Comparison of ENCODE assay signal across 16 cellular contexts in the genomic region with DNA sequence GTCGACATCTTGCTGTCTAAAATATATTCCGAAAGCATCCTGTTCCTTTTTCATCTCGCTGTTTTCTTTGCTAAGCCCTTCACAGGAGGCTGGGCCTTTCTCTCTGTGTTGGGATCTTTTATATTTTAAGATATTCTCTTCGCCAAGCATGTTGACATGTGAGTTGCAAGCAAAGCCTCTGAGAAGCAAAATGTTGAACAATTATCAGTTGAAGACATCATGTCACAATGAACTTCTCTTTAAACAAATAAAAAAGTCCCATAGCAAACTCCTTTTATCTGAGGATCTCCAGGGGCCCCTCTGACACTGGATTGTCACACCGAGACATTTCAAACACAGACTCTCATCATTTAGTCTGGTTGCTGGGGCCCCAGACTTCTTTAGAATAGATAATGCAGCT.
"Had no signal": no experiment of that assay in that cellular context is flagged by ENCODE, and none has a peak within 500 bp of the region (broad histone marks: within the 10 kb centered on the region; RNA-seq: fewer than 3 reads in every experiment).

No MANE protein-coding gene starts in this region.

- H3K4me3 Mint-ChIP-seq: dendritic cell treated with granulocyte-macrophage colony-stimulating factor and Interleukin-4, amounts not matched to agents 40 ng/mL and 50 ng/mL, for 4 days; effector memory CD8-positive, alpha-beta T cell had no signal

- DNase-seq: cortex of kidney; effector CD8-positive, alpha-beta T cell; effector memory CD8-positive, alpha-beta T cell; foreskin keratinocyte; heart left ventricle; hippocampal formation; left cardiac atrium; left lung; left ventricle myocardium superior; lower lobe of right lung; mesenchymal stem cell; midbrain had no signal

- H3K27ac ChIP-seq: esophagus muscularis mucosa, foreskin keratinocyte, gastroesophageal sphincter, heart left ventricle, left lung, lower lobe of right lung had no signal

- H3K9me3 Mint-ChIP-seq: effector memory CD8-positive, alpha-beta T cell had no signal

- H3K27ac Mint-ChIP-seq: dendritic cell treated with granulocyte-macrophage colony-stimulating factor and Interleukin-4, amounts not matched to agents 40 ng/mL and 50 ng/mL, for 4 days; effector memory CD8-positive, alpha-beta T cell had no signal

- H3K4me1 ChIP-seq: esophagus muscularis mucosa, foreskin keratinocyte, gastroesophageal sphincter, heart left ventricle, left lung, lower lobe of right lung had no signal

- H3K36me3 ChIP-seq: colonic mucosa, esophagus muscularis mucosa, gastroesophageal sphincter, heart left ventricle, left lung, lower lobe of right lung had no signal

- H3K9me3 ChIP-seq: colonic mucosa, left lung, lower lobe of right lung had no signal

- H3K4me3 ChIP-seq: colonic mucosa, esophagus muscularis mucosa, gastroesophageal sphincter, heart left ventricle, left lung, lower lobe of right lung had no signal

- H3K27me3 ChIP-seq: colonic mucosa, foreskin keratinocyte had no signal

- ATAC-seq: effector memory CD8-positive, alpha-beta T cell; foreskin keratinocyte; gastroesophageal sphincter; heart left ventricle; left cardiac atrium; left lung; left ventricle myocardium superior; lower lobe of right lung had no signal
